Comparison of ENCODE assay signal across 1 cellular context in the genomic region with DNA sequence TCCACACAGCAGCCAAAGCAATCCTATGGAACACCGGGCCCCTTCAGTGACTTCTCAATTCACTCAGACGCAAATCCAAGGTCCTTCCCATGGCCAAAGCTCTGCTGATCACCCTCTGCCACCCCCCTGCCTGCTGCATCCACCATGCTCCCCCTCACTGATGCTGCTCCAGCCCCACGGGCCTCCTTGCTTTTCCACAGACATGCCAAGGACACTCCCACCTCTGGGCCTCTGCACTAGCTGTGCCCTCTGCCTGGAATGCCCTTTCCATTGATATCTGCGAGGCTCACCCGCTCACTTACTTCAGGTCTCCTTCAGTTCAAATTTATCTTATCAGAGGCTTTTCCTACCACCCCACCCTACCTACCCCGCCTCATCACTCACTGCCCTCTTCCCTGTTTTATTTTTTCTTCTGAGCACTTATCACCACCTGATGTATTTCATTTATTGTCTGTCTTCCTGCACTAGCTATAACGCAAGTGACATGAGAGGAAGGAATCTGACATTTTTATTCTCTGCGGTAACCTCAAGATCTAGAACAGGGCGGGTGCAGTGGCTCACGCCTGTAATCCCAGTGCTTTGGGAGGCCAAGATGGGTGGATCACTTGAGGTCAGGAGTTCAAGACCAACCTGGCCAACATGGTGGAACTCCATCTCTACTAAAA.
TF ChIP-seq lines count a peak whose summit lies in the region.

No MANE protein-coding gene starts in this region.

TF ChIP-seq in H1, 55 proteins besides CTCF, POLR2A, EP300 and RAD21:
- TF ChIP-seq ASH2L (IDR thresholded peaks at IDR 0.05; ENCODE audit: low read length) (no peak), CHD2 (IDR thresholded peaks at IDR 0.05; ENCODE audit: low read length) (no peak), SRF (IDR thresholded peaks at IDR 0.05; ENCODE audit: low read depth, low read length) (no peak), NANOG (IDR thresholded peaks at IDR 0.05; ENCODE audit: insufficient read depth, low read depth, low read length, poor library complexity, severe bottlenecking) (no peak), SIN3A (conservative IDR thresholded peaks at IDR 0.05 in 1 of 2, IDR thresholded peaks at IDR 0.05 in 1 of 2; ENCODE audit: low read depth in 1 of 2, low read length in 2 of 2) (no peak), CBX5 (IDR thresholded peaks at IDR 0.05; ENCODE audit: low read depth, low read length) (no peak)
TF ChIP-seq in H1: peak in this region for 0.
